Comparison of ENCODE assay signal across 22 cellular contexts in the genomic region with DNA sequence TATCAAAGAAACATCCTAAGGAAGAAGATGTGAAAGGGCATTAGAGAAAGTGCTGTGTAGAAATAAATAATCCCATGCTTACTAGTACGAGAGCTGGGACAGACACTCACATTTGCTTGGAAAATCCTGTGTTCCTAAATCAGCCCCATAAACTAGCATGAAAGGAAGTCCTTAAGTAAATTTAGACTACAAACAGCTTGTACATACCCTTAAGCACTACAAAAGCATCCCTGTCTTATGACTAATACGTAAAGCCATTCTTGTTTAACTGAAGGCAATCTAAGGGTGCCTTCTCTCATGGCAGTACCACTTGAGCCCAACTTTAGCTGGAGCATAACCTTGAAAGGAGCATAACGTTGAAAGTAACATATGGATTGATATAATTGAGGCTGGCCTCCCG. TPM values are rescaled to one million over a fixed set of nuclear protein-coding genes. Genes with fewer than 3 reads are reported as not detected.
DNase-seq lines count a peak whose midpoint lies in the region; TF ChIP-seq lines count a peak whose summit lies in the region.
"Had no signal": no experiment of that assay in that cellular context is flagged by ENCODE, and none has a peak within 500 bp of the region (broad histone marks: within the 10 kb centered on the region; RNA-seq: fewer than 3 reads in every experiment).

No MANE protein-coding gene starts in this region.

- no peaks in the 10 kb centered on the region for H3K4me1 Mint-ChIP-seq in activated naive CD8-positive, alpha-beta T cell treated with anti-CD3 and anti-CD28 coated beads for 36 hours
- no peaks in the 10 kb centered on the region for H3K4me1 Mint-ChIP-seq in glutamatergic neuron (ENCODE audit: low read depth, unreplicated experiment)
- H3K4me1 Mint-ChIP-seq: activated CD4-positive, alpha-beta T cell treated with anti-CD3 and anti-CD28 coated beads, Interleukin-2, amount 10 ng/mL, durations not matched to agents 7 days and 5 days had no signal

- CTCF ChIA-PET in HEK293 (lab: Yijun Ruan, JAX): interaction anchor here (0.9 kb wide), 1 partner anchor 14 kb away, joined by 4 read pairs; no protein-coding TSS in a partner anchor

- H3K9me3 ChIP-seq in HEK293 (ENCODE audit: control insufficient read depth, insufficient read depth, low read depth, low read length) (no peaks in the 10 kb centered on the region), adipocyte (ENCODE audit: control insufficient read depth, low read length) (peaks cover 4% of the 10 kb centered on the region), esophagus squamous epithelium (peaks cover 0 to 4% (median 0%) of the 10 kb centered on the region in 3 donors)
- H3K9me3 ChIP-seq: BLaER1 had no signal

- H3K27me3 ChIP-seq in adipocyte (replicated peaks; ENCODE audit: control insufficient read depth, insufficient read depth, low read length) (no peaks in the 10 kb centered on the region), esophagus squamous epithelium (peaks cover 0 to 12% (median 0%) of the 10 kb centered on the region in 4 donors)
- H3K27me3 ChIP-seq: BLaER1 had no signal

- TF ChIP-seq POLR2A in esophagus squamous epithelium (IDR thresholded peaks at IDR 0.05): no peak

- no peaks in the 10 kb centered on the region for H3K36me3 ChIP-seq in HEK293 (ENCODE audit: control insufficient read depth in 2 of 2, insufficient read depth in 1 of 2, low read length in 2 of 2)
- no peaks in the 10 kb centered on the region for H3K36me3 ChIP-seq in adipocyte (ENCODE audit: control insufficient read depth, insufficient read depth, low read length, severe bottlenecking)
- H3K36me3 ChIP-seq in esophagus squamous epithelium: no peaks in the 10 kb centered on the region
- H3K36me3 ChIP-seq: BLaER1 had no signal

- peaks cover 5% of the 10 kb centered on the region for H3K9me3 Mint-ChIP-seq in activated naive CD8-positive, alpha-beta T cell treated with anti-CD3 and anti-CD28 coated beads for 36 hours
- peaks cover 2% of the 10 kb centered on the region for H3K9me3 Mint-ChIP-seq in glutamatergic neuron (ENCODE audit: unreplicated experiment)
- H3K9me3 Mint-ChIP-seq: activated CD4-positive, alpha-beta T cell treated with anti-CD3 and anti-CD28 coated beads, Interleukin-2, amount 10 ng/mL, durations not matched to agents 7 days and 5 days had no signal

- H3K27ac ChIP-seq in HEK293 (ENCODE audit: extremely low read depth, low read depth, low read length) (no peak overlapping the region), esophagus squamous epithelium (peak overlapping the region in 2 of 4 donors; percentile 19 to 25)
- H3K27ac ChIP-seq: BLaER1, RWPE1 had no signal

- H3K36me3 Mint-ChIP-seq in activated naive CD8-positive, alpha-beta T cell treated with anti-CD3 and anti-CD28 coated beads for 36 hours: no peaks in the 10 kb centered on the region
- peaks cover 7% of the 10 kb centered on the region for H3K36me3 Mint-ChIP-seq in glutamatergic neuron (ENCODE audit: unreplicated experiment)

- intact Hi-C loops in esophagus squamous epithelium (cut with DNase I): no loop called here

- no peak overlapping the region for H3K27ac Mint-ChIP-seq in activated naive CD8-positive, alpha-beta T cell treated with anti-CD3 and anti-CD28 coated beads for 36 hours
- H3K27ac Mint-ChIP-seq in glutamatergic neuron (ENCODE audit: unreplicated experiment): no peak overlapping the region
- H3K27ac Mint-ChIP-seq: activated CD4-positive, alpha-beta T cell treated with anti-CD3 and anti-CD28 coated beads, Interleukin-2, amount 10 ng/mL, durations not matched to agents 7 days and 5 days had no signal

- DNase-seq in adipocyte (ENCODE audit: low read depth) (peak; percentile 67), foreskin melanocyte (peak; percentile 69), DMS79 (lab: John Stamatoyannopoulos, UW) (no peak), esophagus squamous epithelium (lab: John Stamatoyannopoulos, UW) (no peak), glutamatergic neuron (no peak)
- no peak for DNase-seq in activated naive CD8-positive, alpha-beta T cell treated with anti-CD3 and anti-CD28 coated beads for 36 hours
- DNase-seq: activated CD4-positive, alpha-beta T cell treated with anti-CD3 and anti-CD28 coated beads, Interleukin-2, amount 10 ng/mL, durations not matched to agents 7 days and 5 days; activated CD8-positive, alpha-beta memory T cell treated with anti-CD3 and anti-CD28 coated beads, Interleukin-2, amount 50 U/mL, for 4 hours; activated effector memory CD4-positive, alpha-beta T cell treated with Interleukin-2 at 50 U/mL for 16 hours; DMS53; GOT3; MM.1S; NCI-H1694; NK-92 treated with Interleukin-12 subunit alpha and Interleukin-12 subunit beta, amount 100 ng/mL, for 24 hours; stimulated activated CD4-positive, alpha-beta T cell treated with anti-CD3 and anti-CD28 coated beads, Interleukin-4, amount 100 ng/mL, for 1 hour had no signal

- POLR2A ChIA-PET in HEK293 (lab: Yijun Ruan, JAX): interaction anchor here (0.6 kb wide), 1 partner anchor 250 kb away, joined by 4 read pairs; no protein-coding TSS in a partner anchor

- TF ChIP-seq CTCF in HEK293 (tag by site-specific recombination; IDR thresholded peaks at IDR 0.05): no peak
- no peak for TF ChIP-seq CTCF in esophagus squamous epithelium (IDR thresholded peaks at IDR 0.05)
- TF ChIP-seq CTCF in glutamatergic neuron (IDR thresholded peaks at IDR 0.05; ENCODE audit: partially characterized antibody, unreplicated experiment): no peak

- H3K4me3 ChIP-seq in HEK293 (ENCODE audit: low read depth, low read length) (no peak overlapping the region), adipocyte (ENCODE audit: low read length) (no peak overlapping the region), esophagus squamous epithelium (no peak overlapping the region)
- H3K4me3 ChIP-seq: BLaER1 had no signal

- H3K27me3 Mint-ChIP-seq in activated naive CD8-positive, alpha-beta T cell treated with anti-CD3 and anti-CD28 coated beads for 36 hours: peaks cover 36% of the 10 kb centered on the region
- H3K27me3 Mint-ChIP-seq in glutamatergic neuron (ENCODE audit: unreplicated experiment): peaks cover 2% of the 10 kb centered on the region

- H3K4me1 ChIP-seq in HEK293 (ENCODE audit: control insufficient read depth, insufficient read depth, low read length) (peaks cover 20% of the 10 kb centered on the region), adipocyte (ENCODE audit: control insufficient read depth, insufficient read depth, low read length) (no peaks in the 10 kb centered on the region), esophagus squamous epithelium (peaks cover 0 to 21% (median 6%) of the 10 kb centered on the region in 3 donors)
- H3K4me1 ChIP-seq: BLaER1 had no signal

- no peak overlapping the region for H3K4me3 Mint-ChIP-seq in activated naive CD8-positive, alpha-beta T cell treated with anti-CD3 and anti-CD28 coated beads for 36 hours
- no peak overlapping the region for H3K4me3 Mint-ChIP-seq in glutamatergic neuron (ENCODE audit: unreplicated experiment)
- H3K4me3 Mint-ChIP-seq: activated CD4-positive, alpha-beta T cell treated with anti-CD3 and anti-CD28 coated beads, Interleukin-2, amount 10 ng/mL, durations not matched to agents 7 days and 5 days had no signal

- 35 to 46% methylated on average over 4 of the region's 4 CpGs for WGBS in esophagus squamous epithelium, 2 donors

- no peak overlapping the region for H3K9ac ChIP-seq in adipocyte (ENCODE audit: low read length)
- H3K9ac ChIP-seq: BLaER1 had no signal

TF ChIP-seq in HEK293, 187 proteins besides CTCF, POLR2A, EP300 and RAD21:
- no peak for TF ChIP-seq ZNF426 (tag by site-specific recombination; IDR thresholded peaks at IDR 0.05)
- peak; percentile 19; the same call in 1 of the 2 replicates for TF ChIP-seq TRIM28 (IDR thresholded peaks at IDR 0.05; ENCODE audit: borderline replicate concordance, low read length)
TF ChIP-seq in HEK293: peak in this region for 1.

RNA-seq across cellular contexts. Expression of a gene that starts 15.4 kb away (rescaled TPM):
- 10 to 100 TPM in 3 of 4 donors, 1 to 10 TPM in 1; 8.1 to 13.0 (median 10.7) TPM for total RNA-seq in esophagus squamous epithelium
- total RNA-seq in activated naive CD8-positive, alpha-beta T cell treated with anti-CD3 and anti-CD28 coated beads for 36 hours: not detected
- 1.9 TPM for total RNA-seq in glutamatergic neuron (ENCODE audit: unreplicated experiment)
- total RNA-seq: activated CD4-positive, alpha-beta T cell treated with anti-CD3 and anti-CD28 coated beads, Interleukin-2, amount 10 ng/mL, durations not matched to agents 7 days and 5 days; glomerular endothelial cell; myocyte; osteocyte; skeletal muscle tissue had no signal

Comparison
In these comparisons a context has a peak if more than half of its experiments do, and no peak if none do; other contexts are left out.
1. DNase-seq: peak in adipocyte (single experiment) and foreskin melanocyte (single experiment); none in DMS79 (single experiment), esophagus squamous epithelium (single experiment), activated naive CD8-positive, alpha-beta T cell treated with anti-CD3 and anti-CD28 coated beads for 36 hours (single experiment) and glutamatergic neuron (single experiment).